7 cellular contexts compared by ENCODE assay signal in the genomic region with DNA sequence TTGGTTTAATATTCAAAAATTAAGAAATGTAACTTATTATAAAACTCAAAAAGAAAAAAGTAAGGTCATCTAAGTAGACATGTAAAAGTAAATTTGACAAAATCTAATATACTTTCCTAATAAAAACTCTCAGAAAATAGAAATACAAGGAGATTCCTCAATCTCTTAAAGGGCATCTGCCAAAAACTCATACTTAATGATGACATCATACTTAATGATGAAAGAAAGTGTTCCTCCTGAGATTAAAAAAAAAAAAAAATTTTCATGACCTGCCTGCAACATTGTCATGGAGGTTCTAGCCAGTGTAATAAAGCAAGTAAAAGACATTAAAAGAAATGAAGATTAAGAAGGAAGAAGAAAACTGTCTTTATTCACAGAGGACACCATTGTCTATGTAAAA.
"Had no signal": no experiment of that assay in that cellular context is flagged by ENCODE, and none has a peak within 500 bp of the region (broad histone marks: within the 10 kb centered on the region; RNA-seq: fewer than 3 reads in every experiment).

No MANE protein-coding gene starts in this region.

- FAIRE-seq: G401.6, GM12891, GM12892, GM18507, GM19239 had no signal

- DNase-seq: GDM1, GF-D8 had no signal
